Comparison of ENCODE assay signal across 1 cellular context in the genomic region with DNA sequence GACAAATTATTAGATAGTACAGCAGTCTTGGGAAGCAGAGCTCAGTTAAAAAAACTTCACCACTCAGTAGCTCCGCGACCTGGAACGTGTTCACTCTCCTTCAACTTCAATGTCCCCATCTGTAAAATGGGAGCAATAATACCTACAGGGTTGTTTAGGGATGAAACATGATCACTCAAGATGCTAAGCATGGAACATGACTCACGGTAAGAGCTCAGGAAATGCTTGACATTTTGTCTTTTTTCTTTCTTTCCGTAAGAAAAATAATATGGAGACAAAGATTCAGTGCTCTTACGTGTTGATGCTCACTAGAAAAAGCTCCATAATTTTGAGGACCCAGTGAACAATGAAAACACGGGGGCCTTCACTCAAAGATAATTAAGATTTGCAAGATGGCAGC.
TF ChIP-seq lines count a peak whose summit lies in the region.

No MANE protein-coding gene starts in this region.

TF ChIP-seq in IMR-90, 13 proteins besides CTCF, POLR2A, EP300 and RAD21 (continued from another document):
- TF ChIP-seq, protein P1, sequence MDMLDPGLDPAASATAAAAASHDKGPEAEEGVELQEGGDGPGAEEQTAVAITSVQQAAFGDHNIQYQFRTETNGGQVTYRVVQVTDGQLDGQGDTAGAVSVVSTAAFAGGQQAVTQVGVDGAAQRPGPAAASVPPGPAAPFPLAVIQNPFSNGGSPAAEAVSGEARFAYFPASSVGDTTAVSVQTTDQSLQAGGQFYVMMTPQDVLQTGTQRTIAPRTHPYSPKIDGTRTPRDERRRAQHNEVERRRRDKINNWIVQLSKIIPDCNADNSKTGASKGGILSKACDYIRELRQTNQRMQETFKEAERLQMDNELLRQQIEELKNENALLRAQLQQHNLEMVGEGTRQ (IDR thresholded peaks at IDR 0.05; ENCODE audit: low read depth, low read length), result no peak
- TF ChIP-seq MAZ (IDR thresholded peaks at IDR 0.05; ENCODE audit: borderline replicate concordance, low read depth, low read length), result no peak
- TF ChIP-seq MXI1 (IDR thresholded peaks at IDR 0.05; ENCODE audit: borderline replicate concordance, low read depth, low read length), result no peak
- TF ChIP-seq NFE2L2 (IDR thresholded peaks at IDR 0.05; ENCODE audit: low read depth, low read length), result no peak
- TF ChIP-seq BHLHE40 (IDR thresholded peaks at IDR 0.05; ENCODE audit: low read depth, low read length), result no peak
- no peak for TF ChIP-seq SMC3 (IDR thresholded peaks at IDR 0.05; ENCODE audit: low read depth, low read length)
- TF ChIP-seq RFX5 (IDR thresholded peaks at IDR 0.05; ENCODE audit: low read depth, low read length), result no peak
- no peak for TF ChIP-seq MAFK (IDR thresholded peaks at IDR 0.05; ENCODE audit: low read depth, low read length)
- TF ChIP-seq CEBPB (IDR thresholded peaks at IDR 0.05; ENCODE audit: low read depth, low read length), result no peak
TF ChIP-seq in IMR-90: peak in this region for 0.
